12 cellular contexts compared by ENCODE assay signal in genomic region chr13:110323172-110323851, GRCh38. TPM values are rescaled to one million over a fixed set of nuclear protein-coding genes. Genes with fewer than 3 reads are reported as not detected.
DNase-seq lines count a peak whose midpoint lies in the region; ATAC-seq, FAIRE-seq and TF ChIP-seq lines count a peak whose summit lies in the region.
"Had no signal": no experiment of that assay in that cellular context is flagged by ENCODE, and none has a peak within 500 bp of the region (broad histone marks: within the 10 kb centered on the region; RNA-seq: fewer than 3 reads in every experiment).

No MANE protein-coding gene starts in this region.

- peaks cover 98% of the 10 kb centered on the region for H3K4me1 Mint-ChIP-seq in osteocyte (ENCODE audit: unreplicated experiment)

- peak; percentile 95 for DNase-seq in EH (ENCODE audit: low read depth)
- peak; percentile 98 for DNase-seq in RCC 7860 (ENCODE audit: low spot score)
- no peak for DNase-seq in osteocyte (ENCODE audit: extremely low spot score, unreplicated experiment)
- DNase-seq in NCI-H146 (lab: John Stamatoyannopoulos, UW) = no peak
- DNase-seq in mesenteric fat pad (ENCODE audit: low spot score) = no peak
- DNase-seq: activated CD4-positive, CD25-positive, alpha-beta regulatory T cell treated with anti-CD3 and anti-CD28 coated beads, Interleukin-2, amount 50 U/mL, for 72 hours; CD8-positive, alpha-beta memory T cell had no signal

- no peaks in the 10 kb centered on the region for H3K36me3 ChIP-seq in esophagus (ENCODE audit: control insufficient read depth in 2 of 2, insufficient read depth in 2 of 2, low read length in 1 of 2)

- FAIRE-seq in RCC 7860 (lab: Jason Lieb, UNC) = peak; percentile 91
- FAIRE-seq: GM12878, islet of Langerhans had no signal

- H3K9me3 Mint-ChIP-seq in osteocyte (ENCODE audit: unreplicated experiment) = no peaks in the 10 kb centered on the region
- H3K9me3 Mint-ChIP-seq: CD8-positive, alpha-beta memory T cell had no signal

- ATAC-seq in GM19467 (IDR thresholded peaks at IDR 0.05; ENCODE audit: unreplicated experiment) (no peak), GM18502 (IDR thresholded peaks at IDR 0.05; ENCODE audit: poor library complexity, unreplicated experiment) (no peak)
- ATAC-seq: GM12878 had no signal

- peak overlapping the region; percentile 97 for H3K27ac Mint-ChIP-seq in osteocyte (ENCODE audit: unreplicated experiment)
- H3K27ac Mint-ChIP-seq: CD8-positive, alpha-beta memory T cell had no signal

- H3K4me3 ChIP-seq in esophagus (ENCODE audit: low read depth in 1 of 2, low read length in 2 of 2) = no peak overlapping the region
- H3K4me3 ChIP-seq: GM12878 had no signal

- 73 to 82% methylated on average over 7 of the region's 7 CpGs for WGBS in esophagus, 2 donors

- peaks cover 6 to 9% of the 10 kb centered on the region in 2 donors for H3K4me1 ChIP-seq in esophagus (ENCODE audit: control insufficient read depth in 2 of 2, insufficient read depth in 2 of 2, low read length in 1 of 2)

- peak overlapping the region; percentile 23 to 57 for H3K27ac ChIP-seq in esophagus (ENCODE audit: low read depth in 2 of 2, low read length in 1 of 2)

- H3K9me3 ChIP-seq in esophagus (ENCODE audit: control insufficient read depth in 2 of 2, insufficient read depth in 1 of 2, low read depth in 1 of 2, low read length in 1 of 2) = no peaks in the 10 kb centered on the region

- H3K27me3 Mint-ChIP-seq in osteocyte (ENCODE audit: unreplicated experiment) = no peaks in the 10 kb centered on the region

- TF ChIP-seq CTCF in osteocyte (IDR thresholded peaks at IDR 0.05) = peak; percentile 30

- peak overlapping the region; percentile 22 for H3K4me3 Mint-ChIP-seq in osteocyte (ENCODE audit: unreplicated experiment)
- H3K4me3 Mint-ChIP-seq: CD8-positive, alpha-beta memory T cell had no signal

- no peaks in the 10 kb centered on the region for H3K27me3 ChIP-seq in esophagus (ENCODE audit: control insufficient read depth in 1 of 2, insufficient read depth in 2 of 2, low read length in 2 of 2)

- peaks cover 31% of the 10 kb centered on the region for H3K36me3 Mint-ChIP-seq in osteocyte (ENCODE audit: unreplicated experiment)
- H3K36me3 Mint-ChIP-seq: CD8-positive, alpha-beta memory T cell had no signal

RNA-seq across cellular contexts. Expression of gene COL4A2, which starts 16.2 kb away (rescaled TPM):
- 10 to 100 TPM; 25.3 to 39.2 TPM for polyA plus RNA-seq in esophagus
- total RNA-seq in osteocyte (2,001 and 2,067 TPM in 2 replicates), mesenteric fat pad (1,333 TPM)
- total RNA-seq: CD8-positive, alpha-beta memory T cell had no signal
- polyA plus RNA-seq: CD8-positive, alpha-beta memory T cell had no signal

RNA-seq across cellular contexts. Expression of gene COL4A1, which starts 16.4 kb away (rescaled TPM):
- polyA plus RNA-seq in esophagus = 10 to 100 TPM; 10.4 to 23.7 TPM
- 3,181 and 3,589 TPM in 2 replicates for total RNA-seq in osteocyte
- total RNA-seq in mesenteric fat pad = 1,996 TPM
- total RNA-seq: CD8-positive, alpha-beta memory T cell had no signal
- polyA plus RNA-seq: CD8-positive, alpha-beta memory T cell had no signal

Comparison
In these comparisons a context has a peak if more than half of its experiments do, and no peak if none do; other contexts are left out.
1. DNase-seq: peak in EH (single experiment) and RCC 7860 (single experiment); none in osteocyte (single experiment), NCI-H146 (single experiment) and mesenteric fat pad (single experiment).